1 cellular context compared by ENCODE assay signal in genomic region chr6:166412911-166413384, GRCh38.
TF ChIP-seq lines count a peak whose summit lies in the region.

No MANE protein-coding gene starts in this region.

TF ChIP-seq in HepG2, 621 proteins besides CTCF, POLR2A, EP300 and RAD21 (continued from another document):
- TF ChIP-seq ZBTB39 (CRISPR knock-in tag; IDR thresholded peaks at IDR 0.05) (no peak), PLSCR1 (CRISPR knock-in tag; IDR thresholded peaks at IDR 0.05; ENCODE audit: borderline replicate concordance) (no peak), GRHL1 (CRISPR knock-in tag; conservative IDR thresholded peaks at IDR 0.05) (no peak), USF2 (IDR thresholded peaks at IDR 0.05; ENCODE audit: low read depth, low read length) (peak; percentile 41; the same call in 1 of the 2 replicates), USF2 (CRISPR knock-in tag; IDR thresholded peaks at IDR 0.05; ENCODE audit: borderline replicate concordance) (no peak)
